Comparison of ENCODE assay signal across 11 cellular contexts in genomic region chr10:70191906-70192305, GRCh38. TPM values are rescaled to one million over a fixed set of nuclear protein-coding genes. Genes with fewer than 3 reads are reported as not detected.
A peak's percentile ranks its signal among the peaks of the same experiment; 100 is the strongest.
DNase-seq lines count a peak whose midpoint lies in the region; ATAC-seq, FAIRE-seq and TF ChIP-seq lines count a peak whose summit lies in the region.
"Had no signal": no experiment of that assay in that cellular context is flagged by ENCODE, and none has a peak within 500 bp of the region (broad histone marks: within the 10 kb centered on the region; RNA-seq: fewer than 3 reads in every experiment).

No MANE protein-coding gene starts in this region.

- H3K9me3 ChIP-seq in gastroesophageal sphincter: no peaks in the 10 kb centered on the region
- no peaks in the 10 kb centered on the region for H3K9me3 ChIP-seq in tibial nerve
- H3K9me3 ChIP-seq: prostate gland had no signal

- H3K36me3 ChIP-seq in gastroesophageal sphincter: peaks cover 0 to 2% of the 10 kb centered on the region in 2 donors
- H3K36me3 ChIP-seq in tibial nerve: peaks cover 0 to 1% (median 0%) of the 10 kb centered on the region in 3 donors
- H3K36me3 ChIP-seq: prostate gland had no signal

- H3K27ac ChIP-seq in gastroesophageal sphincter: no peak overlapping the region
- H3K27ac ChIP-seq in tibial nerve: peak overlapping the region in 2 of 4 donors; percentile 45 to 85
- H3K27ac ChIP-seq: prostate gland had no signal

- TF ChIP-seq POLR2A in H54 (IDR thresholded peaks at IDR 0.05; ENCODE audit: low read depth, low read length) (no peak), gastroesophageal sphincter (IDR thresholded peaks at IDR 0.05) (no peak), tibial nerve (IDR thresholded peaks at IDR 0.05) (no peak)

- H3K27me3 ChIP-seq in gastroesophageal sphincter: no peaks in the 10 kb centered on the region
- H3K27me3 ChIP-seq in tibial nerve: no peaks in the 10 kb centered on the region

- FAIRE-seq in H54 (lab: Jason Lieb, UNC): peak; percentile 87

- ATAC-seq in SK-N-SH treated with all-trans-retinoic acid at 6 μM for 48 hours (peak; percentile 90), gastroesophageal sphincter (peak; percentile 65), HG03097 (IDR thresholded peaks at IDR 0.05; ENCODE audit: low FRiP score, unreplicated experiment) (no peak)
- ATAC-seq: stimulated activated naive B cell treated with anti-CD40 and anti-IgM and Interleukin-4, amounts not matched to agents 10 μg/mL and 1 μg/mL and 100 μg/mL, for 72 hours had no signal

- TF ChIP-seq CTCF in gastroesophageal sphincter (IDR thresholded peaks at IDR 0.05) (no peak), tibial nerve (IDR thresholded peaks at IDR 0.05) (no peak)

- H3K4me3 ChIP-seq in gastroesophageal sphincter (no peak overlapping the region), tibial nerve (no peak overlapping the region)
- H3K4me3 ChIP-seq: prostate gland had no signal

- DNase-seq in H54 (ENCODE audit: insufficient read length, low spot score): peak; percentile 45
- no peak for DNase-seq in tibial nerve (ENCODE audit: low spot score in 2 of 2)
- DNase-seq in DMS79 treated with DMSO at 0.1 percent for 48 hours (lab: John Stamatoyannopoulos, UW): no peak
- DNase-seq in activated CD4-positive, alpha-beta T cell treated with anti-CD3 and anti-CD28 coated beads for 1 hour: no peak
- DNase-seq: activated CD4-positive, alpha-beta T cell treated with anti-CD3 and anti-CD28 coated beads, Interleukin-2, amount 10 ng/mL, durations not matched to agents 24 days and 14 days; amygdala; stimulated activated naive B cell treated with anti-CD40 and anti-IgM and Interleukin-4, amounts not matched to agents 10 μg/mL and 1 μg/mL and 100 μg/mL, for 72 hours had no signal

- TF ChIP-seq EP300 in gastroesophageal sphincter (IDR thresholded peaks at IDR 0.05) (no peak), tibial nerve (IDR thresholded peaks at IDR 0.05) (peak; percentile 77 to 78)

- H3K4me1 ChIP-seq in gastroesophageal sphincter (peaks cover 0 to 6% (median 0%) of the 10 kb centered on the region in 3 donors), tibial nerve (peaks cover 0 to 41% (median 11%) of the 10 kb centered on the region in 4 donors)
- H3K4me1 ChIP-seq: prostate gland had no signal

TF ChIP-seq in SK-N-SH treated with all-trans-retinoic acid at 6 μM for 48 hours, 23 proteins besides CTCF, POLR2A, EP300 and RAD21:
- TF ChIP-seq ZNF565 (CRISPR knock-in tag; conservative IDR thresholded peaks at IDR 0.05; ENCODE audit: low read depth): no peak
- TF ChIP-seq ZNF8 (CRISPR knock-in tag; IDR thresholded peaks at IDR 0.05): no peak
- TF ChIP-seq ISL1 (CRISPR knock-in tag; IDR thresholded peaks at IDR 0.05): peak; percentile 77
- no peak for TF ChIP-seq BACH2 (CRISPR knock-in tag; IDR thresholded peaks at IDR 0.05; ENCODE audit: borderline replicate concordance)

RNA-seq across cellular contexts. Expression of gene SAR1A, which starts 21.6 kb away (rescaled TPM):
- total RNA-seq in gastroesophageal sphincter (100 to 1,000 TPM in 1 of 4 donors, 10 to 100 TPM in 3; 86.0 to 122 (median 92.6) TPM), tibial nerve (10 to 100 TPM; 68.8 to 83.3 (median 79.7) TPM)

RNA-seq across cellular contexts. Expression of gene PPA1, which starts 41.3 kb away (rescaled TPM):
- total RNA-seq in gastroesophageal sphincter (10 to 100 TPM; 45.0 to 91.4 (median 78.6) TPM), tibial nerve (100 to 1,000 TPM; 147 to 169 (median 150) TPM)

RNA-seq across cellular contexts. Expression of gene TYSND1, which starts 45.4 kb away (rescaled TPM):
- total RNA-seq in gastroesophageal sphincter (10 to 100 TPM in 3 of 4 donors, 1 to 10 TPM in 1; 6.9 to 13.4 (median 11.4) TPM), tibial nerve (10 to 100 TPM; 15.3 to 26.1 (median 19.1) TPM)

RNA-seq across cellular contexts. Expression of gene AIFM2, which starts 59.3 kb away (rescaled TPM):
- 10 to 100 TPM; 11.8 to 23.3 (median 16.9) TPM for total RNA-seq in gastroesophageal sphincter
- 10 to 100 TPM; 13.3 to 34.2 (median 19.4) TPM for total RNA-seq in tibial nerve
